8 cellular contexts compared by ENCODE assay signal in the genomic region with DNA sequence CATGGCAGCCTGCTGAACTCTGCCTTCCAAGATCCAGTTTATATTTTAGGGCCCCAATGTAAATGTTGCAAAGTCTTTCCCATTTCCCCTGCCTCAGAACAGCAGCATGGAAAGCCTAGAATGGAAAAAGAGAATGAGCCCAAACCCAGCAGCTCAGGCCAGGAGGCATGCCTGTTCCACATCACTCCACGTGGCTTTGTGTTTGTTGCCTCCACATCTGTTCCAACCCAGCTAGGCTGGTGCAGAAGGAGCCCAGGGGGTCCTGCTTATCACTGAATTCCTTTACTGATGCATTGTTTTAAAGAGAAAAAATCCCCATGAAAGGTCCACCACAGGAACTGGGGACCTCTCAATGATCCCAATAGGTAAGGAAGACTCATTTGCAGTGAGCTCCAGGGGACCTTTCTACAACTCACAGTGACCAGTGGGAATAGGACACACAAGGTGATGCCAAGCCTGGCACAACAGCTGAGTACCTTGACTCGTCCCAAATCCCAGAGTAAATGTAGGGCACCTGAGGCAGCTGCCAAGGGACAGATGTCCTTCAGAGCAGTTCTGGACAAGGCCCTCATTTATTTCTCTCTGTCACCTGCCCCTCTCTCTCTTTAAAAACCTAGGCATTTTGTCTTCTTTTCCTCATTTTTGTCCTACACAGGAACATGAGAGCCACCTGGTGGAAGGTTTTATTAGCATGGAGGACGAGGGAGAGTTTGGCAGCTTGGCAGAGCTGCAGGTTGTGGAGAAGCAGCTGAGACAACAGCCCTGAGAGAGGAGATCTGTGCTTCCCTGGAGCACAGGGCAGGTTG. TPM values are rescaled to one million over a fixed set of nuclear protein-coding genes. Genes with fewer than 3 reads are reported as not detected.
DNase-seq lines count a peak whose midpoint lies in the region; ATAC-seq, FAIRE-seq and TF ChIP-seq lines count a peak whose summit lies in the region.

No MANE protein-coding gene starts in this region.

- no peak overlapping the region for H3K9ac ChIP-seq in MM.1S (ENCODE audit: low read length)
- H3K9ac ChIP-seq in neural cell (ENCODE audit: low read length), result no peak overlapping the region

- H4K20me1 ChIP-seq in MM.1S (ENCODE audit: insufficient read depth, low read length) (no peaks in the 10 kb centered on the region), neural cell (ENCODE audit: insufficient read depth) (no peaks in the 10 kb centered on the region)

- H3K4me2 ChIP-seq in MM.1S (ENCODE audit: low read depth, low read length) (no peak overlapping the region), neural cell (ENCODE audit: low read length) (no peak overlapping the region)

- no peak overlapping the region for H3K4me3 ChIP-seq in MM.1S (ENCODE audit: low read length)
- no peak overlapping the region for H3K4me3 ChIP-seq in bronchial epithelial cell (ENCODE audit: low read depth, low read length)
- no peak overlapping the region for H3K4me3 ChIP-seq in neural cell (ENCODE audit: low read length)

- H3K36me3 ChIP-seq in MM.1S (replicated peaks; ENCODE audit: insufficient read depth, low read length) (no peaks in the 10 kb centered on the region), bronchial epithelial cell (ENCODE audit: control insufficient read depth, insufficient read depth, low read length) (no peaks in the 10 kb centered on the region), neural cell (ENCODE audit: insufficient read depth, low read length) (no peaks in the 10 kb centered on the region)

- H3K9me2 ChIP-seq in MM.1S (replicated peaks; ENCODE audit: insufficient read depth, low read length) (no peaks in the 10 kb centered on the region), neural cell (ENCODE audit: insufficient read depth, low read length) (no peaks in the 10 kb centered on the region)

- H3K79me2 ChIP-seq in MM.1S (ENCODE audit: low read length) (no peaks in the 10 kb centered on the region), neural cell (replicated peaks; ENCODE audit: insufficient read depth, low read length) (no peaks in the 10 kb centered on the region)

- H3K9me3 ChIP-seq in MM.1S (replicated peaks; ENCODE audit: insufficient read depth, low read length), result no peaks in the 10 kb centered on the region
- H3K9me3 ChIP-seq in neural cell (ENCODE audit: low read length), result peaks cover 13% of the 10 kb centered on the region

- peak; percentile 29 for DNase-seq in activated CD4-positive, alpha-beta T cell treated with anti-CD3 and anti-CD28 coated beads for 48 hours
- DNase-seq in activated CD4-positive, alpha-beta T cell treated with anti-CD3 and anti-CD28 coated beads, Interleukin-2, amount 50 U/mL, for 1 hour, result no peak
- peak; percentile 23 for DNase-seq in MM.1S
- peak; percentile 34 for DNase-seq in bronchial epithelial cell (ENCODE audit: low read depth)
- no peak for DNase-seq in putamen (ENCODE audit: low spot score)
- no peak for DNase-seq in NCI-H187 treated with DMSO at 0.1 percent for 48 hours (lab: John Stamatoyannopoulos, UW)

- TF ChIP-seq CTCF in MM.1S (IDR thresholded peaks at IDR 0.05; ENCODE audit: low read length) (peak; percentile 52), bronchial epithelial cell (IDR thresholded peaks at IDR 0.05; ENCODE audit: insufficient read depth, low read length, severe bottlenecking) (peak; percentile 57), neural cell (IDR thresholded peaks at IDR 0.05; ENCODE audit: poor library complexity, severe bottlenecking) (peak; percentile 29)

- no peak for TF ChIP-seq EP300 in neural cell (conservative IDR thresholded peaks at IDR 0.05; ENCODE audit: poor library complexity, severe bottlenecking)

- peak; percentile 27 for TF ChIP-seq RAD21 in neural cell (conservative IDR thresholded peaks at IDR 0.05)

- peak; percentile 50 for FAIRE-seq in bronchial epithelial cell (lab: Jason Lieb, UNC)

- H2AFZ ChIP-seq in MM.1S (ENCODE audit: low read length), result no peak overlapping the region
- no peak overlapping the region for H2AFZ ChIP-seq in neural cell (ENCODE audit: low read depth, low read length)

- no peak for ATAC-seq in GM18870 (IDR thresholded peaks at IDR 0.05; ENCODE audit: unreplicated experiment)

- H3K27me3 ChIP-seq in MM.1S (replicated peaks; ENCODE audit: insufficient read depth, low read length) (no peaks in the 10 kb centered on the region), bronchial epithelial cell (ENCODE audit: control insufficient read depth, insufficient read depth, low read length) (no peaks in the 10 kb centered on the region), neural cell (ENCODE audit: insufficient read depth, low read depth, low read length) (no peaks in the 10 kb centered on the region)

- H3K27ac ChIP-seq in MM.1S (ENCODE audit: low read length) (no peak overlapping the region), neural cell (ENCODE audit: low read length) (no peak overlapping the region)

- H3F3A ChIP-seq in MM.1S (ENCODE audit: insufficient read depth, low read length) (no peaks in the 10 kb centered on the region), neural cell (ENCODE audit: insufficient read depth, low read length, poor library complexity, severe bottlenecking) (no peaks in the 10 kb centered on the region)

- H3K4me1 ChIP-seq in MM.1S (ENCODE audit: low read length), result no peaks in the 10 kb centered on the region

TF ChIP-seq in neural cell, 6 proteins besides CTCF, POLR2A, EP300 and RAD21:
- peak; percentile 26 for TF ChIP-seq SMC3 (conservative IDR thresholded peaks at IDR 0.05; ENCODE audit: poor library complexity)
- TF ChIP-seq, protein P1, sequence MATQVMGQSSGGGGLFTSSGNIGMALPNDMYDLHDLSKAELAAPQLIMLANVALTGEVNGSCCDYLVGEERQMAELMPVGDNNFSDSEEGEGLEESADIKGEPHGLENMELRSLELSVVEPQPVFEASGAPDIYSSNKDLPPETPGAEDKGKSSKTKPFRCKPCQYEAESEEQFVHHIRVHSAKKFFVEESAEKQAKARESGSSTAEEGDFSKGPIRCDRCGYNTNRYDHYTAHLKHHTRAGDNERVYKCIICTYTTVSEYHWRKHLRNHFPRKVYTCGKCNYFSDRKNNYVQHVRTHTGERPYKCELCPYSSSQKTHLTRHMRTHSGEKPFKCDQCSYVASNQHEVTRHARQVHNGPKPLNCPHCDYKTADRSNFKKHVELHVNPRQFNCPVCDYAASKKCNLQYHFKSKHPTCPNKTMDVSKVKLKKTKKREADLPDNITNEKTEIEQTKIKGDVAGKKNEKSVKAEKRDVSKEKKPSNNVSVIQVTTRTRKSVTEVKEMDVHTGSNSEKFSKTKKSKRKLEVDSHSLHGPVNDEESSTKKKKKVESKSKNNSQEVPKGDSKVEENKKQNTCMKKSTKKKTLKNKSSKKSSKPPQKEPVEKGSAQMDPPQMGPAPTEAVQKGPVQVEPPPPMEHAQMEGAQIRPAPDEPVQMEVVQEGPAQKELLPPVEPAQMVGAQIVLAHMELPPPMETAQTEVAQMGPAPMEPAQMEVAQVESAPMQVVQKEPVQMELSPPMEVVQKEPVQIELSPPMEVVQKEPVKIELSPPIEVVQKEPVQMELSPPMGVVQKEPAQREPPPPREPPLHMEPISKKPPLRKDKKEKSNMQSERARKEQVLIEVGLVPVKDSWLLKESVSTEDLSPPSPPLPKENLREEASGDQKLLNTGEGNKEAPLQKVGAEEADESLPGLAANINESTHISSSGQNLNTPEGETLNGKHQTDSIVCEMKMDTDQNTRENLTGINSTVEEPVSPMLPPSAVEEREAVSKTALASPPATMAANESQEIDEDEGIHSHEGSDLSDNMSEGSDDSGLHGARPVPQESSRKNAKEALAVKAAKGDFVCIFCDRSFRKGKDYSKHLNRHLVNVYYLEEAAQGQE (IDR thresholded peaks at IDR 0.05; ENCODE audit: borderline replicate concordance), result no peak
TF ChIP-seq in neural cell: peak in this region for 1.

RNA-seq across cellular contexts. Expression of a gene that starts 41.7 kb away (rescaled TPM):
- total RNA-seq in bronchial epithelial cell, result 1.1 and 2.0 TPM in 2 replicates
- polyA plus RNA-seq in neural cell, result 0.04 TPM in 1 of 2 replicates, not detected in the other
- 1.0 and 1.9 TPM in 2 replicates for polyA minus RNA-seq in neural cell

Comparison
In these comparisons a context has a peak if more than half of its experiments do, and no peak if none do; other contexts are left out.
1. DNase-seq: peak in activated CD4-positive, alpha-beta T cell treated with anti-CD3 and anti-CD28 coated beads for 48 hours (single experiment), MM.1S (single experiment) and bronchial epithelial cell (single experiment); none in activated CD4-positive, alpha-beta T cell treated with anti-CD3 and anti-CD28 coated beads, Interleukin-2, amount 50 U/mL, for 1 hour (single experiment), putamen (single experiment) and NCI-H187 treated with DMSO at 0.1 percent for 48 hours (single experiment).
2. Peak in every context shown above with its lines, with median percentiles within 50 percentile points of each other: CTCF ChIP-seq.